1 cellular context compared by ENCODE assay signal in the genomic region with DNA sequence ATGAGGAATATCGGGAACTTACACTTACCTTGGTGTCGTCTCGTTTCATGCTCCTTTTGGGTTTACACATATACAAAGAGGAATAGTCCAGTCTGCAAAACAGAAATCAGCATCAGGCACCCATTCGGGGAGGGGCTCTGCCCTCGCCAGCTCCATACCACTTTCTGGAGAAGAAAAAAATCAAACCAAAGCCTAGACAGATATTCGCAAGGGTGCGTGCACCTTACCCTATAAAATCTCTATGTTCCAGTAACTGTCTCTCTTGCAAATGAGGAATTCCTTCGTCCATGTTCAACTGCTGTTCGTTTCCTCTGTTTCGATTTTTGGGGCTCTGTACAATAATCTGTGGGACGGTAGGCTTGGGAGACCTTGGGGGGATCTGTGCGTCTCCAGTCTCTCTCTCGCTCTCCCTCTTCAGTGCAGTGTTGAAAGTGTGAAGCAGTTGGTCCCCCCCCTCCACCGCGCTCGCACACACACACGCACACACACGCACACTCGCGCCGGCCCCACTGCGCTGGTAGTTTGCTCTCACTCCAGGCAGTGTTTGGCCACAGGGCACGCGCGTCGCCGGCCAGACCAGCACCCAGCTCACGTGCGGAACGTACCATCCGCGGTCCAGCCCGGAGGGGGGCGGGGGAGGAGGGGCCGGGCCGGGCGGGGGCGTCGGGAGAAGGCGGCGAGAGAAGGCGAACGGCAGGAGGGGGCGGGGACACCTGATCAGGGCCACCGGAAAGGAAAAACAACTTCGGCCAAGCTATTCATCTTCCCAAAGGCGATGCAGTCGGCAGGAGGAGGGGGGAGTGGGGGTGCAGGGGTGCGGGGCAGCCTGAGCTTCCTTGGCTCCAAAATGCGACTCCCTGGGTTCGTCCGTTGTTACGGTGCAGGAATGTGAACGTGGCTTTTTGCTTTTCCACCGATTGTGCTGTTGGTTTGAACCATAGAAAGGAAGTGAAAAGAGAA.
TF ChIP-seq lines count a peak whose summit lies in the region.

BHLHE41 (minus strand) TSS at position 547 of the 960 bp plus-strand sequence; CDS start at position 289, 258 bp downstream.

TF ChIP-seq in IMR-90, 13 proteins besides CTCF, POLR2A, EP300 and RAD21 (continued from another document):
- TF ChIP-seq, protein P1, sequence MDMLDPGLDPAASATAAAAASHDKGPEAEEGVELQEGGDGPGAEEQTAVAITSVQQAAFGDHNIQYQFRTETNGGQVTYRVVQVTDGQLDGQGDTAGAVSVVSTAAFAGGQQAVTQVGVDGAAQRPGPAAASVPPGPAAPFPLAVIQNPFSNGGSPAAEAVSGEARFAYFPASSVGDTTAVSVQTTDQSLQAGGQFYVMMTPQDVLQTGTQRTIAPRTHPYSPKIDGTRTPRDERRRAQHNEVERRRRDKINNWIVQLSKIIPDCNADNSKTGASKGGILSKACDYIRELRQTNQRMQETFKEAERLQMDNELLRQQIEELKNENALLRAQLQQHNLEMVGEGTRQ (IDR thresholded peaks at IDR 0.05; ENCODE audit: low read depth, low read length) = no peak
- TF ChIP-seq SMC3 (IDR thresholded peaks at IDR 0.05; ENCODE audit: low read depth, low read length) (no peak), MXI1 (IDR thresholded peaks at IDR 0.05; ENCODE audit: borderline replicate concordance, low read depth, low read length) (no peak)
